Comparison of ENCODE assay signal across 12 cellular contexts in genomic region chr9:93185261-93186150, GRCh38. TPM values are rescaled to one million over a fixed set of nuclear protein-coding genes. Genes with fewer than 3 reads are reported as not detected.
DNase-seq lines count a peak whose midpoint lies in the region; ATAC-seq, FAIRE-seq and TF ChIP-seq lines count a peak whose summit lies in the region.
"Had no signal": no experiment of that assay in that cellular context is flagged by ENCODE, and none has a peak within 500 bp of the region (broad histone marks: within the 10 kb centered on the region; RNA-seq: fewer than 3 reads in every experiment).

No MANE protein-coding gene starts in this region.

- H3K36me3 Mint-ChIP-seq in brain: peaks cover under 1% of the 10 kb centered on the region

- H3K4me3 ChIP-seq in HepG2 (replicated peaks in 1 of 3; ENCODE audit: insufficient read depth in 1 of 3, low read depth in 2 of 3, low read length in 3 of 3) (peak overlapping the region; percentile 33 to 70 (median 39); a peak in 5 of 6 replicates), right lobe of liver (peak overlapping the region in 1 of 3 donors; percentile 46), mucosa of descending colon (peak overlapping the region; percentile 38), urinary bladder (ENCODE audit: low read depth, low read length) (peak overlapping the region; percentile 55)

- WGBS in HepG2 (ENCODE audit: low lambda C conversion rate): 85% methylated on average over 39 of the region's 63 CpGs
- WGBS in right lobe of liver (ENCODE audit: insufficient coverage, low coverage, low lambda C conversion rate, missing lambda C conversion rate): 81% methylated on average over 18 of the region's 63 CpGs
- WGBS in urinary bladder: 65% methylated on average over 63 of the region's 63 CpGs

- peaks cover 3 to 17% of the 10 kb centered on the region in 2 experiments; a peak in 4 of 5 replicates for H3K27me3 ChIP-seq in HepG2 (ENCODE audit: control insufficient read depth in 1 of 2, insufficient read depth in 2 of 2, low read length in 2 of 2)
- H3K27me3 ChIP-seq in right lobe of liver: peaks cover 0 to 13% of the 10 kb centered on the region in 2 donors

- intact Hi-C loops in HepG2 (cut with micrococcal nuclease; ENCODE audit: unreplicated experiment) (no loop called here), right lobe of liver (cut with DNase I) (no loop called here), mucosa of descending colon (cut with DNase I, micrococcal nuclease) (no loop called here)

- H2AFZ ChIP-seq in HepG2 (ENCODE audit: low read length): no peak overlapping the region

- peaks cover 46% of the 10 kb centered on the region for H3K4me1 Mint-ChIP-seq in brain

- H3K79me2 ChIP-seq in HepG2 (ENCODE audit: insufficient read depth, low read length): peaks cover 44% of the 10 kb centered on the region

- peak overlapping the region; percentile 64 to 93 (median 80) for H3K27ac Mint-ChIP-seq in brain
- H3K27ac Mint-ChIP-seq: dendritic cell treated with granulocyte-macrophage colony-stimulating factor and Interleukin-4, amounts not matched to agents 40 ng/mL and 50 ng/mL, for 4 days had no signal

- H3K27me3 Mint-ChIP-seq in brain: peaks cover 5% of the 10 kb centered on the region

- TF ChIP-seq EP300 in HepG2 (IDR thresholded peaks at IDR 0.05; ENCODE audit: low read depth in 2 of 2, low read length in 2 of 2): no peak
- TF ChIP-seq EP300 in HepG2 (CRISPR knock-in tag; IDR thresholded peaks at IDR 0.05; ENCODE audit: borderline replicate concordance): no peak

- peak overlapping the region; percentile 59 for H3K9ac ChIP-seq in HepG2 (ENCODE audit: insufficient read depth, low read depth, low read length)

- DNase-seq in HepG2 (ENCODE audit: low spot score) (no peak), right lobe of liver (no peak), mucosa of descending colon (peak in 2 of 3 donors; percentile 49 to 69), NCI-H187 treated with DMSO at 0.1 percent for 48 hours (lab: John Stamatoyannopoulos, UW) (no peak)
- no peak for DNase-seq in stimulated activated naive CD4-positive, alpha-beta T cell (lab: John Stamatoyannopoulos, UW)
- DNase-seq: kidney, RPMI8226 had no signal

- peak; percentile 3 for ATAC-seq in HepG2
- no peak for ATAC-seq in right lobe of liver
- peak; percentile 28 for ATAC-seq in mucosa of descending colon
- no peak for ATAC-seq in HG03280 (IDR thresholded peaks at IDR 0.05; ENCODE audit: unreplicated experiment)

- no peaks in the 10 kb centered on the region for H4K20me1 ChIP-seq in HepG2 (ENCODE audit: insufficient read depth, low read length)

- TF ChIP-seq CTCF in HepG2 (CRISPR knock-in tag; IDR thresholded peaks at IDR 0.05) (no peak), right lobe of liver (IDR thresholded peaks at IDR 0.05) (no peak), brain (conservative IDR thresholded peaks at IDR 0.05) (no peak), mucosa of descending colon (IDR thresholded peaks at IDR 0.05) (no peak)

- no peak for FAIRE-seq in HepG2 (lab: Jason Lieb, UNC)
- FAIRE-seq: kidney, urothelium cell line had no signal

- H3K9me3 Mint-ChIP-seq in brain: peaks cover 0 to 6% (median 0%) of the 10 kb centered on the region in 5 experiments
- H3K9me3 Mint-ChIP-seq: dendritic cell treated with granulocyte-macrophage colony-stimulating factor and Interleukin-4, amounts not matched to agents 40 ng/mL and 50 ng/mL, for 4 days had no signal

- TF ChIP-seq RAD21 in HepG2 (CRISPR knock-in tag; IDR thresholded peaks at IDR 0.05): no peak

- POLR2A ChIA-PET in HepG2 (lab: Yijun Ruan, JAX): interaction anchor here (0.8 to 2.0 kb wide), 3 partner anchors 10 to 114 kb away, joined by 3 to 9 read pairs (median 8); no protein-coding TSS in a partner anchor

- CTCF ChIA-PET in HepG2 (lab: Yijun Ruan, JAX; ENCODE audit: low intra/inter-chr PET ratio, low total read pairs): no interaction called here

- H3K9me3 ChIP-seq in HepG2 (ENCODE audit: low read length) (no peaks in the 10 kb centered on the region), right lobe of liver (no peaks in the 10 kb centered on the region), mucosa of descending colon (no peaks in the 10 kb centered on the region)

- H3K27ac ChIP-seq in HepG2 (ENCODE audit: extremely low read length, insufficient read depth, low read length) (peak overlapping the region; percentile 29), right lobe of liver (no peak overlapping the region), urinary bladder (ENCODE audit: low read depth) (no peak overlapping the region)

- in situ Hi-C loops in HepG2 (cut with HindIII; ENCODE audit: extremely low pct_ligation_motif_present, low pct_unique_long_range_greater_than_20kb): no loop called here

- no TSS peak for BruUV-seq in HepG2 (replicated peaks; lab: Mats Ljungman, UMichigan)

- peaks cover 1 to 5% of the 10 kb centered on the region in 2 experiments; a peak in 1 of 5 replicates for H3K36me3 ChIP-seq in HepG2 (replicated peaks in 1 of 2; ENCODE audit: control insufficient read depth in 1 of 2, insufficient read depth in 2 of 2, low read length in 2 of 2)
- H3K36me3 ChIP-seq in right lobe of liver: no peaks in the 10 kb centered on the region
- no peaks in the 10 kb centered on the region for H3K36me3 ChIP-seq in mucosa of descending colon (ENCODE audit: low read depth)
- H3K36me3 ChIP-seq in urinary bladder (ENCODE audit: insufficient read depth): no peaks in the 10 kb centered on the region

- peak overlapping the region; percentile 83 to 88 (median 86) for H3K4me3 Mint-ChIP-seq in brain

- peak overlapping the region; percentile 80 for H3K4me2 ChIP-seq in HepG2 (ENCODE audit: low read depth, low read length)

- H3K4me1 ChIP-seq in HepG2 (ENCODE audit: insufficient read depth, low read length): peaks cover 62% of the 10 kb centered on the region
- H3K4me1 ChIP-seq in right lobe of liver: peaks cover 0 to 12% (median 0%) of the 10 kb centered on the region in 4 donors
- H3K4me1 ChIP-seq in mucosa of descending colon (ENCODE audit: low read depth): peaks cover 15% of the 10 kb centered on the region
- no peaks in the 10 kb centered on the region for H3K4me1 ChIP-seq in urinary bladder (ENCODE audit: insufficient read depth)

- TF ChIP-seq POLR2A in HepG2 (IDR thresholded peaks at IDR 0.05; ENCODE audit: insufficient read depth in 1 of 2, low read depth in 2 of 2, low read length in 2 of 2) (no peak), right lobe of liver (IDR thresholded peaks at IDR 0.05) (no peak)

RNA-seq across cellular contexts. Expression of gene WNK2, which starts 1.6 kb away (rescaled TPM):
- total RNA-seq in HepG2 (2016; rRNA removed; fragmentation: Illumina TruSeq; extraction: Trizol) (10.5 and 16.6 TPM in 2 replicates), right lobe of liver (1 to 10 TPM in 5 of 6 experiments, under 1 TPM in 1; 0.43 to 3.6 (median 1.3) TPM), mucosa of descending colon (100 to 1,000 TPM; 175 to 276 (median 201) TPM), urinary bladder (4.8 TPM)
- total RNA-seq in HepG2 (2016; cell fraction: cytosol; rRNA removed; fragmentation: Illumina TruSeq; extraction: Trizol; ENCODE audit: low read depth): 2.8 and 5.4 TPM in 2 replicates
- total RNA-seq in HepG2 (2016; cell fraction: insoluble cytoplasmic fraction; rRNA removed; fragmentation: Illumina TruSeq; extraction: Trizol): 7.9 and 14.6 TPM in 2 replicates
- 9.4 and 9.8 TPM in 2 replicates for total RNA-seq in HepG2 (2016; cell fraction: membrane; rRNA removed; fragmentation: Illumina TruSeq; extraction: Trizol)
- 21.0 and 29.3 TPM in 2 replicates for total RNA-seq in HepG2 (2016; cell fraction: nucleus; rRNA removed; fragmentation: Illumina TruSeq; extraction: Trizol)
- polyA plus RNA-seq in HepG2 (2011; rRNA removed) (11.4 and 12.0 TPM in 2 replicates), brain (ENCODE audit: insufficient read depth, low read depth, low replicate concordance) (70.2 TPM), urinary bladder (9.3 TPM)
- 3.1 and 5.3 TPM in 2 replicates for polyA plus RNA-seq in HepG2 (2011; cell fraction: cytosol; rRNA removed)
- 98.4 and 126 TPM in 2 replicates for polyA plus RNA-seq in HepG2 (2011; cell fraction: nucleus; rRNA removed)
- polyA plus RNA-seq in HepG2 (2012): 29.1 and 39.4 TPM in 2 replicates
- 3.2 and 4.2 TPM in 2 replicates for polyA plus RNA-seq in HepG2 (2016; cell fraction: cytosol; fragmentation: Illumina TruSeq; extraction: Trizol; ENCODE audit: low read depth)
- polyA plus RNA-seq in HepG2 (2016; cell fraction: insoluble cytoplasmic fraction; fragmentation: Illumina TruSeq; extraction: Trizol; ENCODE audit: low read depth): 18.9 and 27.7 TPM in 2 replicates
- 4.9 and 6.5 TPM in 2 replicates for polyA plus RNA-seq in HepG2 (2016; cell fraction: membrane; fragmentation: Illumina TruSeq; extraction: Trizol; ENCODE audit: low read depth)
- 87.2 and 94.8 TPM in 2 replicates for polyA plus RNA-seq in HepG2 (2016; cell fraction: nucleus; fragmentation: Illumina TruSeq; extraction: Trizol; ENCODE audit: insufficient read depth, low read depth)
- polyA minus RNA-seq in HepG2 (2011; rRNA and poly(A)+ RNA removed; ENCODE audit: low replicate concordance): 8.4 and 22.7 TPM in 2 replicates
- polyA minus RNA-seq in HepG2 (2011; cell fraction: cytosol; rRNA and poly(A)+ RNA removed): 15.8 and 17.9 TPM in 2 replicates
- 32.8 and 40.0 TPM in 2 replicates for polyA minus RNA-seq in HepG2 (2011; cell fraction: nucleus; rRNA and poly(A)+ RNA removed)

RNA-seq across cellular contexts. Expression of gene NINJ1, which starts 51.5 kb away (rescaled TPM):
- total RNA-seq in HepG2 (2016; rRNA removed; fragmentation: Illumina TruSeq; extraction: Trizol) (77.1 and 92.1 TPM in 2 replicates), right lobe of liver (100 to 1,000 TPM in 1 of 6 experiments, 10 to 100 TPM in 5; 35.6 to 103 (median 65.1) TPM), mucosa of descending colon (10 to 100 TPM; 19.5 to 68.9 (median 23.2) TPM), urinary bladder (13.2 TPM)
- total RNA-seq in HepG2 (2016; cell fraction: cytosol; rRNA removed; fragmentation: Illumina TruSeq; extraction: Trizol; ENCODE audit: low read depth): 104 and 127 TPM in 2 replicates
- total RNA-seq in HepG2 (2016; cell fraction: insoluble cytoplasmic fraction; rRNA removed; fragmentation: Illumina TruSeq; extraction: Trizol): 66.8 and 94.8 TPM in 2 replicates
- 149 and 180 TPM in 2 replicates for total RNA-seq in HepG2 (2016; cell fraction: membrane; rRNA removed; fragmentation: Illumina TruSeq; extraction: Trizol)
- total RNA-seq in HepG2 (2016; cell fraction: nucleus; rRNA removed; fragmentation: Illumina TruSeq; extraction: Trizol): 48.9 and 58.7 TPM in 2 replicates
- polyA plus RNA-seq in HepG2 (2011; rRNA removed) (81.2 and 109 TPM in 2 replicates), brain (ENCODE audit: insufficient read depth, low read depth, low replicate concordance) (47.3 TPM), urinary bladder (48.2 TPM)
- polyA plus RNA-seq in HepG2 (2011; cell fraction: cytosol; rRNA removed): 83.2 and 110 TPM in 2 replicates
- 62.3 and 83.6 TPM in 2 replicates for polyA plus RNA-seq in HepG2 (2011; cell fraction: nucleus; rRNA removed)
- polyA plus RNA-seq in HepG2 (2012): 77.3 and 145 TPM in 2 replicates
- 196 and 226 TPM in 2 replicates for polyA plus RNA-seq in HepG2 (2016; cell fraction: cytosol; fragmentation: Illumina TruSeq; extraction: Trizol; ENCODE audit: low read depth)
- polyA plus RNA-seq in HepG2 (2016; cell fraction: insoluble cytoplasmic fraction; fragmentation: Illumina TruSeq; extraction: Trizol; ENCODE audit: low read depth): 104 and 130 TPM in 2 replicates
- polyA plus RNA-seq in HepG2 (2016; cell fraction: membrane; fragmentation: Illumina TruSeq; extraction: Trizol; ENCODE audit: low read depth): 235 and 242 TPM in 2 replicates
- 122 and 127 TPM in 2 replicates for polyA plus RNA-seq in HepG2 (2016; cell fraction: nucleus; fragmentation: Illumina TruSeq; extraction: Trizol; ENCODE audit: insufficient read depth, low read depth)
- 22.5 and 101 TPM in 2 replicates for polyA minus RNA-seq in HepG2 (2011; rRNA and poly(A)+ RNA removed; ENCODE audit: low replicate concordance)
- 26.1 and 26.7 TPM in 2 replicates for polyA minus RNA-seq in HepG2 (2011; cell fraction: cytosol; rRNA and poly(A)+ RNA removed)
- 17.8 and 21.8 TPM in 2 replicates for polyA minus RNA-seq in HepG2 (2011; cell fraction: nucleus; rRNA and poly(A)+ RNA removed)

Comparison
In these comparisons a context has a peak if more than half of its experiments do, and no peak if none do; other contexts are left out.
1. ATAC-seq: peak in HepG2 (single experiment) and mucosa of descending colon (single experiment); none in right lobe of liver (0 of 4) and HG03280 (single experiment).
2. DNase-seq: peak in mucosa of descending colon (2 of 3); none in HepG2 (single experiment), right lobe of liver (0 of 3), NCI-H187 treated with DMSO at 0.1 percent for 48 hours (single experiment) and stimulated activated naive CD4-positive, alpha-beta T cell (0 of 6).
3. RNA of gene WNK2, which starts 1.6 kb away (total RNA-seq): 175 to 276 TPM in mucosa of descending colon; 2.8 to 29.3 TPM in HepG2, 4.8 TPM in urinary bladder (single experiment) and 0.43 to 3.6 TPM in right lobe of liver; every median in the first group is over 4 times any median in the second.